8 cellular contexts compared by ENCODE assay signal in genomic region chr13:110875243-110875642, GRCh38. TPM values are rescaled to one million over a fixed set of nuclear protein-coding genes. Genes with fewer than 3 reads are reported as not detected.
DNase-seq lines count a peak whose midpoint lies in the region; ATAC-seq and TF ChIP-seq lines count a peak whose summit lies in the region.

No MANE protein-coding gene starts in this region.

- ATAC-seq in CD8-positive, alpha-beta T cell: peak; percentile 26
- ATAC-seq in central memory CD8-positive, alpha-beta T cell (replicated peaks; ENCODE audit: extremely low read depth, poor library complexity, severe bottlenecking): no peak
- ATAC-seq in HG03565 (IDR thresholded peaks at IDR 0.05; ENCODE audit: unreplicated experiment): no peak

- H3F3A ChIP-seq in neural cell (ENCODE audit: insufficient read depth, low read length, poor library complexity, severe bottlenecking): no peaks in the 10 kb centered on the region

- no peak overlapping the region for H2AFZ ChIP-seq in neural cell (ENCODE audit: low read depth, low read length)

- peak overlapping the region; percentile 83 for H3K4me3 Mint-ChIP-seq in CD8-positive, alpha-beta T cell
- peak overlapping the region; percentile 62 for H3K4me3 Mint-ChIP-seq in central memory CD8-positive, alpha-beta T cell

- TF ChIP-seq EP300 in neural cell (conservative IDR thresholded peaks at IDR 0.05; ENCODE audit: poor library complexity, severe bottlenecking): no peak

- peaks cover 10% of the 10 kb centered on the region for H3K4me1 Mint-ChIP-seq in CD8-positive, alpha-beta T cell (ENCODE audit: low read depth)
- peaks cover 6% of the 10 kb centered on the region for H3K4me1 Mint-ChIP-seq in central memory CD8-positive, alpha-beta T cell

- intact Hi-C loops in CD8-positive, alpha-beta T cell (cut with DNase I, micrococcal nuclease): no loop called here

- H3K27me3 Mint-ChIP-seq in CD8-positive, alpha-beta T cell (ENCODE audit: low read depth): peaks cover 22% of the 10 kb centered on the region
- peaks cover 10% of the 10 kb centered on the region for H3K27me3 Mint-ChIP-seq in central memory CD8-positive, alpha-beta T cell

- no peaks in the 10 kb centered on the region for H3K79me2 ChIP-seq in neural cell (replicated peaks; ENCODE audit: insufficient read depth, low read length)

- TF ChIP-seq CTCF in CD8-positive, alpha-beta T cell (IDR thresholded peaks at IDR 0.05): no peak
- TF ChIP-seq CTCF in neural cell (IDR thresholded peaks at IDR 0.05; ENCODE audit: poor library complexity, severe bottlenecking) (no peak), WERI-Rb-1 (IDR thresholded peaks at IDR 0.05; ENCODE audit: low read depth, low read length) (no peak)

- no peak overlapping the region for H3K27ac Mint-ChIP-seq in CD8-positive, alpha-beta T cell
- H3K27ac Mint-ChIP-seq in central memory CD8-positive, alpha-beta T cell (ENCODE audit: low read depth): peak overlapping the region; percentile 63

- H3K9me2 ChIP-seq in neural cell (ENCODE audit: insufficient read depth, low read length): no peaks in the 10 kb centered on the region

- no peaks in the 10 kb centered on the region for H4K20me1 ChIP-seq in neural cell (ENCODE audit: insufficient read depth)

- no peak overlapping the region for H3K4me2 ChIP-seq in neural cell (ENCODE audit: low read length)

- POLR2A ChIA-PET in CD8-positive, alpha-beta T cell (lab: Charles Lee): no interaction called here

- peaks cover 9% of the 10 kb centered on the region for H3K4me1 ChIP-seq in CD8-positive, alpha-beta T cell (ENCODE audit: insufficient read depth, low read length)

- H3K4me3 ChIP-seq in CD8-positive, alpha-beta T cell (ENCODE audit: low read depth, low read length): no peak overlapping the region
- peak overlapping the region; percentile 43; the same call in 1 of the 2 replicates for H3K4me3 ChIP-seq in Jurkat, Clone E6-1 (ENCODE audit: low read length)
- H3K4me3 ChIP-seq in neural cell (ENCODE audit: low read length): peak overlapping the region; percentile 58
- no peak overlapping the region for H3K4me3 ChIP-seq in WERI-Rb-1 (ENCODE audit: low read depth, low read length)

- CTCF ChIA-PET in CD8-positive, alpha-beta T cell (lab: Charles Lee): no interaction called here

- DNase-seq in CD8-positive, alpha-beta T cell: no peak
- DNase-seq in Jurkat, Clone E6-1 (ENCODE audit: low read depth, low spot score): no peak
- DNase-seq in central memory CD8-positive, alpha-beta T cell (ENCODE audit: low spot score in 2 of 2): no peak
- DNase-seq in DMS53 (lab: John Stamatoyannopoulos, UW): no peak
- DNase-seq in activated gamma-delta T cell (lab: John Stamatoyannopoulos, UW): no peak
- no peak for DNase-seq in WERI-Rb-1

- H3K36me3 ChIP-seq in CD8-positive, alpha-beta T cell (ENCODE audit: insufficient read depth, low read length): no peaks in the 10 kb centered on the region
- H3K36me3 ChIP-seq in neural cell (ENCODE audit: insufficient read depth, low read length) (no peaks in the 10 kb centered on the region), WERI-Rb-1 (0 out of 2 replicates have a peak, but pooled peaks cover 2% of the 10 kb centered on the region)

- H3K27ac ChIP-seq in CD8-positive, alpha-beta T cell (ENCODE audit: low read depth, low read length): no peak overlapping the region
- H3K27ac ChIP-seq in neural cell (ENCODE audit: low read length) (no peak overlapping the region), WERI-Rb-1 (no peak overlapping the region)

- H3K27me3 ChIP-seq in CD8-positive, alpha-beta T cell (ENCODE audit: insufficient read depth, low read length): no peaks in the 10 kb centered on the region
- H3K27me3 ChIP-seq in neural cell (ENCODE audit: insufficient read depth, low read depth, low read length) (no peaks in the 10 kb centered on the region), WERI-Rb-1 (ENCODE audit: insufficient read depth, low read depth, severe bottlenecking) (no peaks in the 10 kb centered on the region)

- H3K36me3 Mint-ChIP-seq in CD8-positive, alpha-beta T cell: peaks cover 3% of the 10 kb centered on the region
- no peaks in the 10 kb centered on the region for H3K36me3 Mint-ChIP-seq in central memory CD8-positive, alpha-beta T cell (ENCODE audit: insufficient read depth)

- no peaks in the 10 kb centered on the region for H3K9me3 ChIP-seq in CD8-positive, alpha-beta T cell (ENCODE audit: low read length)
- no peaks in the 10 kb centered on the region for H3K9me3 ChIP-seq in neural cell (ENCODE audit: low read length)
- H3K9me3 ChIP-seq in WERI-Rb-1 (ENCODE audit: severe bottlenecking): no peaks in the 10 kb centered on the region

- H3K9me3 Mint-ChIP-seq in CD8-positive, alpha-beta T cell: no peaks in the 10 kb centered on the region
- no peaks in the 10 kb centered on the region for H3K9me3 Mint-ChIP-seq in central memory CD8-positive, alpha-beta T cell

- no peak for TF ChIP-seq RAD21 in neural cell (conservative IDR thresholded peaks at IDR 0.05)

- no peak overlapping the region for H3K9ac ChIP-seq in neural cell (ENCODE audit: low read length)

TF ChIP-seq in neural cell, 6 proteins besides CTCF, POLR2A, EP300 and RAD21:
- TF ChIP-seq MXI1 (conservative IDR thresholded peaks at IDR 0.05; ENCODE audit: poor library complexity, severe bottlenecking): no peak
- TF ChIP-seq REST (IDR thresholded peaks at IDR 0.05; ENCODE audit: borderline replicate concordance): no peak
- TF ChIP-seq EZH2 (IDR thresholded peaks at IDR 0.05; ENCODE audit: borderline replicate concordance, insufficient read depth, low read length, poor library complexity, severe bottlenecking): no peak
- no peak for TF ChIP-seq POLR2AphosphoS5 (IDR thresholded peaks at IDR 0.05)
- TF ChIP-seq SMC3 (conservative IDR thresholded peaks at IDR 0.05; ENCODE audit: poor library complexity): no peak
- no peak for TF ChIP-seq TAF1 (IDR thresholded peaks at IDR 0.05; ENCODE audit: low read depth)

RNA-seq across cellular contexts. Expression of gene ANKRD10, which starts 39.6 kb away (rescaled TPM):
- 10 to 100 TPM; 71.5 to 75.0 TPM for total RNA-seq in CD8-positive, alpha-beta T cell
- polyA plus RNA-seq in Jurkat, Clone E6-1 (2012; ENCODE audit: insufficient read depth, insufficient read length): 77.4 TPM
- polyA plus RNA-seq in neural cell: 525 and 564 TPM in 2 replicates
- 252 and 254 TPM in 2 replicates for polyA minus RNA-seq in neural cell

Comparison
In these comparisons a context has a peak if more than half of its experiments do, and no peak if none do; other contexts are left out.
1. H3K4me3 ChIP-seq: peak in Jurkat, Clone E6-1 (single experiment) and neural cell (single experiment); none in CD8-positive, alpha-beta T cell (single experiment) and WERI-Rb-1 (single experiment).